Comparison of ENCODE assay signal across 22 cellular contexts in the genomic region with DNA sequence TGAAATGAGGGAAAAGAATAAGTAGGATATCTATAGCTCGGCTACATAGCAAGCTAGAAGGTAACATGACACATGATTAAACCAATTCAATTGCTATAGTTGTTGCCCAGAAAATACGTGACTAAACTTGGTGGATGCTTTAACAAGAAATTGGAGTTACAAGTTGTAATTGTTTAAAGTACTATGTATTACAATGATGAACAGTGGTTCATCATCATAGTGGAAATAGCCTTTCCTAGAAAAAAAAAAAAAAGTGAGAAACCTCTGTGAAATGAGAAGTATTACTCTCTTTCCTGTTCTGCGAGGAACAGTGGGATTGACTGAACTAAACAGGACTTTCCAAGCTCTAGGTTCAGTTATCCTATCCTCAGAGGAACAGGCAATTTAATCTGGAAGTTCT.
"Had no signal": no experiment of that assay in that cellular context is flagged by ENCODE, and none has a peak within 500 bp of the region (broad histone marks: within the 10 kb centered on the region; RNA-seq: fewer than 3 reads in every experiment).

No MANE protein-coding gene starts in this region.

- H3K27ac ChIP-seq: brain microvascular endothelial cell, cardiac muscle cell, Peyer's patch, RWPE1, SJCRH30 had no signal

- H3K27ac Mint-ChIP-seq: activated CD8-positive, alpha-beta memory T cell treated with anti-CD3 and anti-CD28 coated beads, Interleukin-2, amount 10 ng/mL, durations not matched to agents 7 days and 5 days had no signal

- H3K36me3 ChIP-seq: brain microvascular endothelial cell, cardiac muscle cell, Peyer's patch, SJCRH30 had no signal

- H3K4me2 ChIP-seq: SK-N-SH had no signal

- H3K9me3 Mint-ChIP-seq: activated naive CD4-positive, alpha-beta T cell treated with anti-CD3 and anti-CD28 coated beads, Interleukin-2, amount 50 U/mL, for 24 hours had no signal

- H3K27me3 Mint-ChIP-seq: activated naive CD4-positive, alpha-beta T cell treated with anti-CD3 and anti-CD28 coated beads, Interleukin-2, amount 50 U/mL, for 24 hours had no signal

- FAIRE-seq: colon had no signal

- ATAC-seq: activated CD8-positive, alpha-beta memory T cell treated with anti-CD3 and anti-CD28 coated beads, Interleukin-2, amount 10 ng/mL, durations not matched to agents 7 days and 5 days had no signal

- H3K9me3 ChIP-seq: Peyer's patch, SJCRH30, SK-N-SH had no signal

- H3K9ac ChIP-seq: SK-N-SH had no signal

- DNase-seq: activated CD4-positive, alpha-beta T cell treated with anti-CD3 and anti-CD28 coated beads for 4 hours; activated CD8-positive, alpha-beta memory T cell treated with anti-CD3 and anti-CD28 coated beads, Interleukin-2, amount 10 ng/mL, durations not matched to agents 7 days and 5 days; activated T-cell treated with anti-CD3 and anti-CD28 coated beads, Interleukin-2, amount 50 U/mL, for 4 hours; brain microvascular endothelial cell; cerebellar nuclear complex; KBM-7; NCI-H1092; NCI-H1417; NCI-H1694; NCI-H2029; NCI-H2107; NCI-H2171 treated with DMSO at 0.1 percent for 48 hours; NCI-H226; NCI-H524; Peyer's patch; Right ventricle myocardium superior; SJCRH30; SK-N-SH had no signal

- H3K4me1 ChIP-seq: SJCRH30 had no signal

- H3K27me3 ChIP-seq: brain microvascular endothelial cell, cardiac muscle cell, Peyer's patch, SJCRH30 had no signal

- H3K4me3 Mint-ChIP-seq: activated CD8-positive, alpha-beta memory T cell treated with anti-CD3 and anti-CD28 coated beads, Interleukin-2, amount 10 ng/mL, durations not matched to agents 7 days and 5 days had no signal

- H3K4me3 ChIP-seq: cardiac muscle cell, Peyer's patch, SJCRH30 had no signal
